30 cellular contexts compared by ENCODE assay signal in the genomic region with DNA sequence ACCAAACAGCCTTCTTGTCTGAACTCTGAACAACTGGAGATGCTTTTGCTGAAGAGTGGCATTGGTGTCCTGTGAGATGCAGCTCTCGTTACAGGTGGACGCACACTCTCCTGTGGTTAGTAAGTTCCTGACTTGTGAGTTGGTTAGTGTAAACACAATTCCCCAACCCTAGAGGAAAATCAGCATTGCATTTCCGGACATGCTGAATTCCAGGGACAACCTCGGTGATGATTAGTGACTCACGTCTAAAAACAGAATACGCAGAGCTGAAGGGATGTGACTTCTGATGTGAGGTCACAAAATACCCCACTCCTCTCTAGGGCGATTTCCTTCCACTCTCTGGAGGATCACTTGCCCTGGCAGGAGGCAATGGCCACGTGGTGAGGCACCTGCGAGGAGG. TPM values are rescaled to one million over a fixed set of nuclear protein-coding genes. Genes with fewer than 3 reads are reported as not detected.
DNase-seq lines count a peak whose midpoint lies in the region; ATAC-seq, FAIRE-seq and TF ChIP-seq lines count a peak whose summit lies in the region.
"Had no signal": no experiment of that assay in that cellular context is flagged by ENCODE, and none has a peak within 500 bp of the region (broad histone marks: within the 10 kb centered on the region; RNA-seq: fewer than 3 reads in every experiment).

No MANE protein-coding gene starts in this region.

- in situ Hi-C loops in brain microvascular endothelial cell (cut with HindIII; ENCODE audit: low pct_ligation_motif_present, low sequenced_read_pairs): no loop called here

- H3K27ac ChIP-seq in brain microvascular endothelial cell (no peak overlapping the region), right lobe of liver (no peak overlapping the region)
- H3K27ac ChIP-seq: BLaER1 treated with 17β-estradiol and CSF1 and Interleukin-3, amounts not matched to agents 10 nM and 100 nM; heart right ventricle; HL-60; left lung; SJSA1; VCaP had no signal

- intact Hi-C loops in right lobe of liver (cut with DNase I): loop anchor here in 1 of 2 donors (10.0 kb wide), 1 partner anchor 298 kb away; no protein-coding TSS in a partner anchor

- WGBS in right lobe of liver (ENCODE audit: insufficient coverage, low coverage, low lambda C conversion rate, missing lambda C conversion rate): 59% methylated on average over 9 of the region's 9 CpGs

- H3K4me3 ChIP-seq in brain microvascular endothelial cell (ENCODE audit: low read depth, low read length): no peak overlapping the region
- H3K4me3 ChIP-seq in right lobe of liver: no peak overlapping the region
- H3K4me3 ChIP-seq: BLaER1 treated with 17β-estradiol and CSF1 and Interleukin-3, amounts not matched to agents 10 nM and 100 nM; HAP-1; heart right ventricle; left lung; SJSA1 had no signal

- H3K36me3 ChIP-seq in brain microvascular endothelial cell (replicated peaks) (no peaks in the 10 kb centered on the region), right lobe of liver (no peaks in the 10 kb centered on the region)
- H3K36me3 ChIP-seq: BLaER1 treated with 17β-estradiol and CSF1 and Interleukin-3, amounts not matched to agents 10 nM and 100 nM; HAP-1; heart right ventricle; left lung; SJSA1 had no signal

- no peak for TF ChIP-seq POLR2A in right lobe of liver (IDR thresholded peaks at IDR 0.05)

- TF ChIP-seq CTCF in brain microvascular endothelial cell (IDR thresholded peaks at IDR 0.05; ENCODE audit: low read depth, low read length, missing control alignments) (no peak), right lobe of liver (IDR thresholded peaks at IDR 0.05) (no peak), D721Med (IDR thresholded peaks at IDR 0.05; ENCODE audit: insufficient read depth, missing control alignments) (no peak)

- no peak for FAIRE-seq in D721Med (lab: Jason Lieb, UNC)
- FAIRE-seq: small intestine had no signal

- no peaks in the 10 kb centered on the region for H3K27me3 ChIP-seq in brain microvascular endothelial cell (replicated peaks)
- no peaks in the 10 kb centered on the region for H3K27me3 ChIP-seq in right lobe of liver
- H3K27me3 ChIP-seq: BLaER1 treated with 17β-estradiol and CSF1 and Interleukin-3, amounts not matched to agents 10 nM and 100 nM had no signal

- no peaks in the 10 kb centered on the region for H3K9me3 ChIP-seq in right lobe of liver
- H3K9me3 ChIP-seq: Caco-2, HAP-1, heart right ventricle, left lung had no signal

- no peaks in the 10 kb centered on the region for H3K4me1 ChIP-seq in right lobe of liver
- H3K4me1 ChIP-seq: Caco-2, HAP-1, left lung, SJSA1 had no signal

- peak in 3 of 4 donors; percentile 33 to 57 (median 52) for ATAC-seq in right lobe of liver
- ATAC-seq in GM19395 (IDR thresholded peaks at IDR 0.05; ENCODE audit: unreplicated experiment): no peak
- ATAC-seq: heart right ventricle; left lung; naive thymus-derived CD4-positive, alpha-beta T cell; T-helper 17 cell had no signal

- peak; percentile 67 for DNase-seq in EH (ENCODE audit: low read depth)
- peak; percentile 36 for DNase-seq in LHCN-M2 (ENCODE audit: low read depth)
- DNase-seq in brain microvascular endothelial cell: peak; percentile 70
- DNase-seq in right lobe of liver: no peak
- no peak for DNase-seq in middle frontal gyrus (ENCODE audit: extremely low spot score, low spot score)
- DNase-seq in AG08395 (ENCODE audit: low spot score): no peak
- no peak for DNase-seq in D721Med (ENCODE audit: insufficient read length, low spot score)
- DNase-seq: ACHN; activated CD4-positive, alpha-beta T cell treated with anti-CD3 and anti-CD28 coated beads, Interleukin-2, amount 50 U/mL, for 1 hour; aorta; Caco-2; caudate nucleus; heart right ventricle; left lung; naive thymus-derived CD4-positive, alpha-beta T cell; NCI-H2081; occipital lobe; OCI-M1; small intestine; stimulated activated CD4-positive, alpha-beta T cell treated with anti-CD3 and anti-CD28 coated beads, Interleukin-1b, Interleukin-23, amount 100 ng/mL, for 48 hours; T-helper 17 cell had no signal

RNA-seq across cellular contexts. Expression of gene OR2V2, which starts 5.0 kb away (rescaled TPM):
- not detected in 2 replicates for total RNA-seq in LHCN-M2 (2014; rRNA removed)
- not detected for polyA plus RNA-seq in LHCN-M2 (2012)
- total RNA-seq in right lobe of liver: not detected
- total RNA-seq: aorta; Caco-2; heart right ventricle; left lung; naive thymus-derived CD4-positive, alpha-beta T cell; occipital lobe; pulmonary artery endothelial cell; SJSA1; T-helper 17 cell; urinary bladder had no signal
- polyA plus RNA-seq: aorta; heart right ventricle; IgD-negative memory B cell; naive thymus-derived CD4-positive, alpha-beta T cell; small intestine; urinary bladder had no signal

RNA-seq across cellular contexts. Expression of gene OR2V1, which starts 21.4 kb away (rescaled TPM):
- total RNA-seq in LHCN-M2 (2014; rRNA removed) (not detected in 2 replicates), right lobe of liver (not detected)
- polyA plus RNA-seq in LHCN-M2 (2012): not detected
- total RNA-seq: aorta; Caco-2; heart right ventricle; left lung; naive thymus-derived CD4-positive, alpha-beta T cell; occipital lobe; pulmonary artery endothelial cell; SJSA1; T-helper 17 cell; urinary bladder had no signal
- polyA plus RNA-seq: aorta; heart right ventricle; IgD-negative memory B cell; naive thymus-derived CD4-positive, alpha-beta T cell; small intestine; urinary bladder had no signal

RNA-seq across cellular contexts. Expression of gene TRIM7, which starts 52.6 kb away (rescaled TPM):
- 1.5 and 1.6 TPM in 2 replicates for total RNA-seq in LHCN-M2 (2014; rRNA removed)
- polyA plus RNA-seq in LHCN-M2 (2012): 2.4 TPM
- 1 to 10 TPM in 1 of 6 experiments, under 1 TPM in 4, not detected in 1; 0.07 to 1.4 (median 0.26) TPM for total RNA-seq in right lobe of liver

Comparison
In these comparisons a context has a peak if more than half of its experiments do, and no peak if none do; other contexts are left out.
1. DNase-seq: peak in EH (single experiment), LHCN-M2 (single experiment) and brain microvascular endothelial cell (single experiment); none in right lobe of liver (0 of 3), middle frontal gyrus (single experiment), AG08395 (single experiment) and D721Med (single experiment).